ENCODE assay signal across 8 cellular contexts in the genomic region with DNA sequence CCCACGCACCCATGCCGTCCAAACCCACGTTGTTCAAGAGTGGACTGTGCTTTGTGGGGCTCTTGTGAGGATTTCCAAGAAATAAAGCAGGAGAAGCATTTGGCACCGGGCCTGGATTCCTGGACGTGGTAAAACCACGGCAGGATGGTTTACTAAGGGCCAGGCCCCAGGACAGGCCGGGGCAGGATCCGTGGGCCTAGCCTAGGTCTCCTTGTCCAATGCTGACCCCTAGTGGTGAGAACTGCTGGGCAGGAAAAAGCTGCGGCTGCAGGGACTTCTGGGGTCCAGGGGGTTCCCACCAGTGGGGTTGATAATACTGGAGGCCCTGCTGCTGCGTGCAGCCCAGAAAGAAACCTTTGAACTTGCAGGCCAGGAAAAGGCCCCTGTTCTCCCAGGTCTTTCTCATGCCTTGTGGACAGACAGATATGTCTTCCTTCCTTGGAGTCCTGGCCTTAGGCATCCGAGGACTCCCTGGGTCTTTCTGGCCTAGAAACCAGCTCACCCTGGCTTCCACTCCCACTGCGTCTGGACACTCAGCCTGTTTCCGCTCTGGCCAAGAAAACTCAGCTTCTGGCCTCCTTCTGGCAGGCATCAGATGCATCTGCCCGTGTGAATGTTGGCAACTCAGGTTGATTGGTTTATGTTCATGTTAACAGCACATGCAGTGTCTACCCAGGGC.
DNase-seq lines count a peak whose midpoint lies in the region; ATAC-seq, FAIRE-seq and TF ChIP-seq lines count a peak whose summit lies in the region.

No MANE protein-coding gene starts in this region.

- H3K27me3 Mint-ChIP-seq in type B pancreatic cell, result no peaks in the 10 kb centered on the region

- H2AFZ ChIP-seq in PC-3 (ENCODE audit: low read length), result no peak overlapping the region
- peak overlapping the region; percentile 2 for H2AFZ ChIP-seq in osteoblast (ENCODE audit: low read length)

- TF ChIP-seq CTCF in C4-2B (conservative IDR thresholded peaks at IDR 0.05) (peak; percentile 82), PC-3 (conservative IDR thresholded peaks at IDR 0.05; ENCODE audit: low read depth, low read length) (peak; percentile 96), osteoblast (IDR thresholded peaks at IDR 0.05; ENCODE audit: extremely low read depth, low read depth, low read length) (peak; percentile 95), type B pancreatic cell (conservative IDR thresholded peaks at IDR 0.05) (peak; percentile 94)

- H3K4me3 ChIP-seq in PC-3 (ENCODE audit: low read length), result no peak overlapping the region
- no peak overlapping the region for H3K4me3 ChIP-seq in osteoblast (ENCODE audit: insufficient read depth, low read length)

- TF ChIP-seq POLR2A in H54 (IDR thresholded peaks at IDR 0.05; ENCODE audit: low read depth, low read length), result no peak

- CTCF ChIA-PET in PC-3 (lab: Charles Lee), result interaction anchor here (0.5 kb wide), 1 partner anchor 20 kb away, joined by 3 read pairs; no protein-coding TSS in a partner anchor

- H3K27ac Mint-ChIP-seq in type B pancreatic cell, result peak overlapping the region; percentile 75

- no peaks in the 10 kb centered on the region for H3K4me1 ChIP-seq in PC-3 (ENCODE audit: insufficient read depth, low read length)
- H3K4me1 ChIP-seq in osteoblast (ENCODE audit: insufficient read depth, low read length), result no peaks in the 10 kb centered on the region

- DNase-seq in H54 (ENCODE audit: insufficient read length, low spot score) (peak; percentile 70), PC-3 (peak; percentile 78), foreskin melanocyte (peak; percentile 63), osteoblast (ENCODE audit: insufficient read length, low spot score, missing footprints) (peak; percentile 99), type B pancreatic cell (ENCODE audit: extremely low spot score, unreplicated experiment) (peak; percentile 83)
- DNase-seq in activated naive CD4-positive, alpha-beta T cell (lab: John Stamatoyannopoulos, UW), result peak in 3 of 4 experiments; percentile 17 to 23 (median 22)

- no peaks in the 10 kb centered on the region for H3K27me3 ChIP-seq in PC-3 (ENCODE audit: low read length)
- H3K27me3 ChIP-seq in osteoblast (ENCODE audit: insufficient read depth, low read length), result no peaks in the 10 kb centered on the region

- FAIRE-seq in H54 (lab: Jason Lieb, UNC), result no peak

- BruUV-seq in PC-3 (replicated peaks; lab: Mats Ljungman, UMichigan), result no TSS peak

- H3K9ac ChIP-seq in PC-3 (ENCODE audit: low read length), result no peak overlapping the region

- no peaks in the 10 kb centered on the region for H3K36me3 ChIP-seq in PC-3 (ENCODE audit: low read depth, low read length)
- H3K36me3 ChIP-seq in osteoblast (ENCODE audit: insufficient read depth, low read length), result peaks cover 2% of the 10 kb centered on the region

- peaks cover 4% of the 10 kb centered on the region for H3K36me3 Mint-ChIP-seq in type B pancreatic cell

- H3K27ac ChIP-seq in C4-2B (no peak overlapping the region), PC-3 (ENCODE audit: low read length) (no peak overlapping the region), osteoblast (ENCODE audit: low read depth, low read length) (no peak overlapping the region)

- intact Hi-C loops in PC-3 (cut with micrococcal nuclease), result loop anchor here (1.0 to 10.0 kb wide), 3 partner anchors 482 to 1080 kb away; no protein-coding TSS in a partner anchor

- H3F3A ChIP-seq in PC-3 (ENCODE audit: low read length, unreplicated experiment), result no peaks in the 10 kb centered on the region

- H3K79me2 ChIP-seq in PC-3 (ENCODE audit: low read length) (no peaks in the 10 kb centered on the region), osteoblast (ENCODE audit: insufficient read depth, low read length) (no peaks in the 10 kb centered on the region)

- H4K20me1 ChIP-seq in PC-3 (ENCODE audit: low read length) (no peaks in the 10 kb centered on the region), osteoblast (ENCODE audit: insufficient read depth, low read length) (peaks cover 7% of the 10 kb centered on the region)

- H3K4me2 ChIP-seq in PC-3 (ENCODE audit: low read length), result no peak overlapping the region
- H3K4me2 ChIP-seq in osteoblast (ENCODE audit: insufficient read depth, low read length), result no peak overlapping the region

- peaks cover 9% of the 10 kb centered on the region for H3K4me1 Mint-ChIP-seq in type B pancreatic cell (ENCODE audit: unreplicated experiment)

- POLR2A ChIA-PET in PC-3 (lab: Charles Lee; ENCODE audit: unreplicated experiment), result no interaction called here

- no peak overlapping the region for H3K4me3 Mint-ChIP-seq in type B pancreatic cell

- H3K9me3 ChIP-seq in PC-3 (ENCODE audit: low read length) (no peaks in the 10 kb centered on the region), osteoblast (ENCODE audit: low read depth, low read length) (no peaks in the 10 kb centered on the region)

- H3K9me2 ChIP-seq in PC-3 (replicated peaks; ENCODE audit: low read length), result no peaks in the 10 kb centered on the region

- H3K9me3 Mint-ChIP-seq in type B pancreatic cell, result no peaks in the 10 kb centered on the region

- ATAC-seq in PC-3 (peak; percentile 93), HG03378 (IDR thresholded peaks at IDR 0.05; ENCODE audit: unreplicated experiment) (no peak)

Comparison
In these comparisons a context has a peak if more than half of its experiments do, and no peak if none do; other contexts are left out.
1. DNase-seq: peak in every context shown above with its lines; median percentile 99 in osteoblast; 83 in type B pancreatic cell; 78 in PC-3; 70 in H54; 63 in foreskin melanocyte; 22 in activated naive CD4-positive, alpha-beta T cell.